In the genomic region with DNA sequence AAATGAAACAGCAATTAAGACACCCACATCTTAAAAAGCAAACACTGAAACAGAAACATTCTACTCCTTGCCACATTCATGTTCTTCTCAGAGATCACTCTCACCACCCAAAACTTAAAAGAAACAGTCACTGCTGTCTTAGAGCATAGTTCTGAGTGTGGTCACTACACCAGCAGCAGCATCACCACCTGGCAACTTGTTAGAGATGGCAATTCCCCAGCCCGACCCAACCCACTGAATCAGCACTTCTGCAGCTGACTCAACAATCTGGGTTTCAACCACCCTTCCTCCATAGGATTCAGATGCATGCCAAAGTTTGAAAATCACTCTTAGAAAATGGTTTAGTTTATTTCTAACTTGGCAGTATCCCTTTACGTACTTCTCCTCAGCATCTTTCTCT, we compare ENCODE assay signal across 8 cellular contexts.
A peak's percentile ranks its signal among the peaks of the same experiment; 100 is the strongest.
DNase-seq lines count a peak whose midpoint lies in the region; ATAC-seq lines count a peak whose summit lies in the region.

No MANE protein-coding gene starts in this region.

- DNase-seq in ACHN = peak; percentile 67
- DNase-seq in activated naive CD8-positive, alpha-beta T cell treated with anti-CD3 and anti-CD28 coated beads, Interleukin-2, amount 50 U/mL, for 24 hours = peak; percentile 8
- DNase-seq in left lobe of liver (ENCODE audit: low spot score) = no peak
- no peak for DNase-seq in sciatic nerve (ENCODE audit: low spot score)
- DNase-seq in epidermal melanocyte (ENCODE audit: insufficient read length, low spot score) = no peak
- DNase-seq in foreskin melanocyte = no peak

- H3K4me3 Mint-ChIP-seq in activated naive CD8-positive, alpha-beta T cell treated with anti-CD3 and anti-CD28 coated beads, Interleukin-2, amount 50 U/mL, for 24 hours = no peak overlapping the region

- peak; percentile 68 for ATAC-seq in GM19043 (IDR thresholded peaks at IDR 0.05; ENCODE audit: low read depth, unreplicated experiment)
- ATAC-seq in HG03432 (IDR thresholded peaks at IDR 0.05; ENCODE audit: unreplicated experiment) = peak; percentile 84
- ATAC-seq in activated naive CD8-positive, alpha-beta T cell treated with anti-CD3 and anti-CD28 coated beads, Interleukin-2, amount 50 U/mL, for 24 hours = peak; percentile 43
- peak; percentile 33 for ATAC-seq in left lobe of liver
- no peak for ATAC-seq in sciatic nerve

- intact Hi-C loops in sciatic nerve (cut with DNase I) = no loop called here

- peaks cover 6% of the 10 kb centered on the region for H3K4me1 Mint-ChIP-seq in activated naive CD8-positive, alpha-beta T cell treated with anti-CD3 and anti-CD28 coated beads, Interleukin-2, amount 50 U/mL, for 24 hours

- peaks cover 23% of the 10 kb centered on the region for H3K27me3 Mint-ChIP-seq in activated naive CD8-positive, alpha-beta T cell treated with anti-CD3 and anti-CD28 coated beads, Interleukin-2, amount 50 U/mL, for 24 hours

- in situ Hi-C loops in ACHN (cut with HindIII; ENCODE audit: low pct_ligation_motif_present, low pct_unique_long_range_greater_than_20kb, low sequenced_read_pairs) = no loop called here

- no peaks in the 10 kb centered on the region for H3K9me3 Mint-ChIP-seq in activated naive CD8-positive, alpha-beta T cell treated with anti-CD3 and anti-CD28 coated beads, Interleukin-2, amount 50 U/mL, for 24 hours

- H3K27ac Mint-ChIP-seq in activated naive CD8-positive, alpha-beta T cell treated with anti-CD3 and anti-CD28 coated beads, Interleukin-2, amount 50 U/mL, for 24 hours = no peak overlapping the region

- H3K36me3 Mint-ChIP-seq in activated naive CD8-positive, alpha-beta T cell treated with anti-CD3 and anti-CD28 coated beads, Interleukin-2, amount 50 U/mL, for 24 hours (ENCODE audit: low read depth) = no peaks in the 10 kb centered on the region

Comparison
In these comparisons a context has a peak if more than half of its experiments do, and no peak if none do; other contexts are left out.
1. DNase-seq: peak in ACHN (single experiment) and activated naive CD8-positive, alpha-beta T cell treated with anti-CD3 and anti-CD28 coated beads, Interleukin-2, amount 50 U/mL, for 24 hours (single experiment); none in left lobe of liver (single experiment), sciatic nerve (single experiment), epidermal melanocyte (single experiment) and foreskin melanocyte (single experiment).